ENCODE assay signal across 1 cellular context in genomic region chr12:12839003-12839395, GRCh38.
TF ChIP-seq lines count a peak whose summit lies in the region.

No MANE protein-coding gene starts in this region.

TF ChIP-seq in HEK293, 187 proteins besides CTCF, POLR2A, EP300 and RAD21:
- no peak for TF ChIP-seq ZSCAN5A (tag by site-specific recombination; IDR thresholded peaks at IDR 0.05)
